8 cellular contexts compared by ENCODE assay signal in the genomic region with DNA sequence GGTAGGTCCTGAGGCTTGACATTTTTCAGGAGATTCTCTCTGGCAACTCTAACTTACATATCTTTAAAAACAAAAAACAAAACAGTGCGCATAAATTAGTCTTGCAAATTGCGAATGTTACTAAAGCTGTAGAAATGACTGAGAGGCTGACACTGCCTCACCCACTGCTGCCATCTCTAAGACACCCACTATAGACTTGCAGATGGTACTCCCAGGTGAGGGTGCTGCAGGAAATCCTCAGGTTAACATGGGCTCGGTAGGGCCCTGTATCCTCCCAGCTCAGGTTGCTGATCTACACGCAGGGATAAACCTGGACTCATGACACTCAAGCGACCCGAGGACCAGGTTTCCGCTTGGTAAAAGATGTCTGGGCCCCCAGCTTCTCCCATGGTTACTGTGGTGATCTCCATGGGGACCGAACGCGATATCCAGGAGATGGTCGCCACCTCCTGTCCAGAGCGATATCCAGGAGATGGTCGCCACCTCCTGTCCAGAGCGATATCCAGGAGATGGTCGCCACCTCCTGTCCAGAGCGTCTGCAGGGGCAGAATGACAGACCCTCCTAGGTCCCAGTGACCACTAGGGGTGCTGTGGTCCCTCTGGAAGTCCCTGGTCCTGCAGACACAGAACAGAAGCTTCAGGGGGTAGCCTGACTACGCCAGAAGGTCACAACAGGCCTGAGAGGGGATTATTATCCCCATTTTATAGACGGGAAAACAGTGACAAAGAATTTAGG. TPM values are rescaled to one million over a fixed set of nuclear protein-coding genes. Genes with fewer than 3 reads are reported as not detected.
DNase-seq lines count a peak whose midpoint lies in the region; ATAC-seq and TF ChIP-seq lines count a peak whose summit lies in the region.

No MANE protein-coding gene starts in this region.

- POLR2A ChIA-PET in OCI-LY7 (lab: Charles Lee), result interaction anchor here (0.6 to 4.2 kb wide), 5 partner anchors 16 to 490 kb away, joined by 3 to 32 read pairs (median 3); a partner anchor contains a TSS

- no peaks in the 10 kb centered on the region for H3K9me3 ChIP-seq in OCI-LY7 (ENCODE audit: low read length)

- no peaks in the 10 kb centered on the region for H3K9me2 ChIP-seq in OCI-LY7 (ENCODE audit: insufficient read depth, low read length)

- H3K4me1 Mint-ChIP-seq in stimulated activated memory B cell treated with anti-CD40 and anti-IgM and Interleukin-4, amounts not matched to agents 10 μg/mL and 1 μg/mL and 100 μg/mL, for 72 hours, result peaks cover 89% of the 10 kb centered on the region

- ATAC-seq in stimulated activated memory B cell treated with anti-CD40 and anti-IgM and Interleukin-4, amounts not matched to agents 10 μg/mL and 1 μg/mL and 100 μg/mL, for 72 hours, result no peak
- no peak for ATAC-seq in HG03460 (IDR thresholded peaks at IDR 0.05; ENCODE audit: unreplicated experiment)
- no peak for ATAC-seq in Right ventricle myocardium inferior

- no peaks in the 10 kb centered on the region for H4K20me1 ChIP-seq in OCI-LY7 (ENCODE audit: insufficient read depth, low read length)

- no peaks in the 10 kb centered on the region for H3K36me3 ChIP-seq in OCI-LY7 (ENCODE audit: insufficient read depth, low read length)

- H3K4me1 ChIP-seq in OCI-LY7 (ENCODE audit: insufficient read depth, low read length, poor library complexity, severe bottlenecking), result peaks cover 25% of the 10 kb centered on the region

- no peak overlapping the region for H3K4me3 ChIP-seq in OCI-LY7 (ENCODE audit: low read depth, low read length, poor library complexity, severe bottlenecking)
- no peak overlapping the region for H3K4me3 ChIP-seq in epithelial cell of esophagus (ENCODE audit: low read length)

- DNase-seq in activated T-cell treated with anti-CD3 and anti-CD28 coated beads, Interleukin-2, amount 50 U/mL, for 1 hour, result peak; percentile 43
- DNase-seq in activated T-cell treated with anti-CD3 and anti-CD28 coated beads for 4 hours, result no peak
- peak; percentile 82 for DNase-seq in OCI-LY7 (ENCODE audit: low spot score)
- DNase-seq in epithelial cell of esophagus (ENCODE audit: low read depth), result no peak
- DNase-seq in medulla oblongata (ENCODE audit: extremely low spot score), result no peak
- DNase-seq in Right ventricle myocardium inferior (ENCODE audit: missing footprints), result no peak

- H3K27ac ChIP-seq in OCI-LY7 (ENCODE audit: low read depth, low read length, poor library complexity, severe bottlenecking), result no peak overlapping the region

- no peaks in the 10 kb centered on the region for H3K9me3 Mint-ChIP-seq in stimulated activated memory B cell treated with anti-CD40 and anti-IgM and Interleukin-4, amounts not matched to agents 10 μg/mL and 1 μg/mL and 100 μg/mL, for 72 hours

- no TSS peak for BruUV-seq in OCI-LY7 (replicated peaks; lab: Mats Ljungman, UMichigan)

- no peak overlapping the region for H3K4me2 ChIP-seq in OCI-LY7 (ENCODE audit: low read length)

- intact Hi-C loops in OCI-LY7 (cut with micrococcal nuclease; ENCODE audit: unreplicated experiment) (loop anchor here (1.0 to 5.0 kb wide), 3 partner anchors 53 to 353 kb away; no protein-coding TSS in a partner anchor), Right ventricle myocardium inferior (cut with DNase I) (no loop called here)

- CTCF ChIA-PET in OCI-LY7 (lab: Charles Lee; ENCODE audit: unreplicated experiment), result interaction anchor here (0.6 to 3.4 kb wide), 8 partner anchors 36 to 208 kb away, joined by 3 to 16 read pairs (median 4); no protein-coding TSS in a partner anchor

- TF ChIP-seq CTCF in OCI-LY7 (conservative IDR thresholded peaks at IDR 0.05; ENCODE audit: low read length), result peak; percentile 89
- TF ChIP-seq CTCF in epithelial cell of esophagus (IDR thresholded peaks at IDR 0.05; ENCODE audit: insufficient read depth, low read depth, low read length, missing control alignments), result peak; percentile 22

- peaks cover 7% of the 10 kb centered on the region for H3K36me3 Mint-ChIP-seq in stimulated activated memory B cell treated with anti-CD40 and anti-IgM and Interleukin-4, amounts not matched to agents 10 μg/mL and 1 μg/mL and 100 μg/mL, for 72 hours

- H3K4me3 Mint-ChIP-seq in stimulated activated memory B cell treated with anti-CD40 and anti-IgM and Interleukin-4, amounts not matched to agents 10 μg/mL and 1 μg/mL and 100 μg/mL, for 72 hours, result no peak overlapping the region

- H2AFZ ChIP-seq in OCI-LY7 (ENCODE audit: low read length), result no peak overlapping the region

- peak overlapping the region; percentile 88 for H3K27ac Mint-ChIP-seq in stimulated activated memory B cell treated with anti-CD40 and anti-IgM and Interleukin-4, amounts not matched to agents 10 μg/mL and 1 μg/mL and 100 μg/mL, for 72 hours

- H3K27me3 Mint-ChIP-seq in stimulated activated memory B cell treated with anti-CD40 and anti-IgM and Interleukin-4, amounts not matched to agents 10 μg/mL and 1 μg/mL and 100 μg/mL, for 72 hours, result no peaks in the 10 kb centered on the region

- H3K79me2 ChIP-seq in OCI-LY7 (ENCODE audit: insufficient read depth, low read depth, low read length), result no peaks in the 10 kb centered on the region

RNA-seq across cellular contexts. Expression of a gene that starts 16.1 kb away (rescaled TPM):
- total RNA-seq in OCI-LY7 (2014; rRNA removed; shearing (Covaris generic)), result 23.7 and 28.4 TPM in 2 replicates
- total RNA-seq in OCI-LY7 (2022) (40.2 and 42.8 TPM in 2 replicates), Right ventricle myocardium inferior (not detected)

RNA-seq across cellular contexts. Expression of a gene that starts 40.8 kb away (rescaled TPM):
- total RNA-seq in OCI-LY7 (2014; rRNA removed; shearing (Covaris generic)), result not detected in 2 replicates
- total RNA-seq in OCI-LY7 (2022), result not detected in 2 replicates
- total RNA-seq in Right ventricle myocardium inferior, result 0.46 TPM

Comparison
In these comparisons a context has a peak if more than half of its experiments do, and no peak if none do; other contexts are left out.
1. DNase-seq: peak in activated T-cell treated with anti-CD3 and anti-CD28 coated beads, Interleukin-2, amount 50 U/mL, for 1 hour (single experiment) and OCI-LY7 (single experiment); none in activated T-cell treated with anti-CD3 and anti-CD28 coated beads for 4 hours (single experiment), epithelial cell of esophagus (single experiment), medulla oblongata (single experiment) and Right ventricle myocardium inferior (single experiment).
2. RNA of a gene that starts 16.1 kb away (total RNA-seq): 23.7 to 42.8 TPM in OCI-LY7; not detected in Right ventricle myocardium inferior (single experiment); every median in the first group is over 10 times any median in the second.